ENCODE assay signal across 8 cellular contexts in the genomic region with DNA sequence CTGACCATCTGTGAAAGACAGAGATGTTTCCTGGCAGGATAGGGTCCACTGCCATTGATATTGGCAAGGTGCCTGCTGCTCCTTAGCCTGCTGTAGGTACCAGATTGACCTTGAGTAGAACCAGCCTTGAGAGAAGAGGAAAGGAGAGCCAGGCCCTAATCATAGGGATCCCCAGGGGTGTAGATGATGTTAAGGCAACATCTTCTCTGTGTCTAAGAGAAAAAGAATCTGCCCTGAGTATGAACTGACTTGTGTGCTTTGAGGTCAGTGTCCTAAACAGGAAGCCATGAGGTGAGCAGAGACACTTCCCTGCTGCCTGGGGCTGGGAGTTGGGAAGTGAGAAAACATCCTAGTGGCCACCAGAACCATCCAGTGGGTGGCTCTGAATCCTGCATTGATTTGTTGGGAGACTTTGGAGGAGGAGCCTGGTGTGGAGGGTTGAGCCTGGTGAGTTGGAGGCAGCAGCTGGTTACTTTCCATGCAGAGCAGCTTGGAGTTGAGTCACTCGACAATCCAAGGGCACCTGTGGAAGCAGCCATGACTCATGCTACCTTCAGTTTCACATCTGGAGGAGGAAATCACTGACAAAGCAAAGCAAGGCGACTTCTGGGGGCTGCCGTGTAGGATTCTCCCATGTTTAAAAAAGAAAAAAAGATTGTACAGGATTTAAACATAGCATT. TPM values are rescaled to one million over a fixed set of nuclear protein-coding genes. Genes with fewer than 3 reads are reported as not detected.
A peak's percentile ranks its signal among the peaks of the same experiment; 100 is the strongest.
DNase-seq lines count a peak whose midpoint lies in the region; ATAC-seq, FAIRE-seq and TF ChIP-seq lines count a peak whose summit lies in the region.

No MANE protein-coding gene starts in this region.

- WGBS in A549 (ENCODE audit: missing lambda C conversion rate), result 1% methylated on average over 3 of the region's 3 CpGs
- WGBS in psoas muscle, 3 donors, result 49 to 64% (median 57%) methylated on average over 3 of the region's 3 CpGs

- FAIRE-seq in A549 (lab: Jason Lieb, UNC), result peak; percentile 93

- no peaks in the 10 kb centered on the region for H3K27me3 ChIP-seq in psoas muscle (ENCODE audit: insufficient read depth in 3 of 3, low read length in 2 of 3)

- peaks cover 6% of the 10 kb centered on the region; the same call in 2 of the 3 replicates for H3K9me3 ChIP-seq in A549
- H3K9me3 ChIP-seq in psoas muscle, result no peaks in the 10 kb centered on the region

- intact Hi-C loops in psoas muscle (cut with DNase I), result no loop called here

- CTCF ChIA-PET in A549 (lab: Yijun Ruan, JAX), result interaction anchor here (0.7 to 3.8 kb wide), 6 partner anchors 10 to 114 kb away, joined by 3 to 12 read pairs (median 4); no protein-coding TSS in a partner anchor

- ATAC-seq in A549 (peak; percentile 100), psoas muscle (peak; percentile 82 to 98 (median 87)), HG02588 (IDR thresholded peaks at IDR 0.05; ENCODE audit: unreplicated experiment) (no peak)

- H3K4me2 ChIP-seq in A549, result peak overlapping the region; percentile 72

- TF ChIP-seq CTCF in A549 (IDR thresholded peaks at IDR 0.05), result no peak
- TF ChIP-seq CTCF in fibroblast of pulmonary artery (IDR thresholded peaks at IDR 0.05; ENCODE audit: low read length, missing control alignments), result peak; percentile 29
- TF ChIP-seq CTCF in psoas muscle (IDR thresholded peaks at IDR 0.05), result no peak

- POLR2A ChIA-PET in A549 (lab: Yijun Ruan, JAX), result interaction anchor here (1.0 to 1.1 kb wide), 2 partner anchors 20 to 160 kb away, joined by 3 to 4 read pairs; partner anchors contain the start of gene MARF1

- TF ChIP-seq EP300 in A549 (IDR thresholded peaks at IDR 0.05), result 0 out of 5 replicates have a peak, but pooled peaks of 1 of the 2 experiments have one; percentile 12

- H3K27ac ChIP-seq in A549 (peak overlapping the region; percentile 84 to 86), psoas muscle (no peak overlapping the region)

- H3K4me1 ChIP-seq in A549 (peaks cover 32% of the 10 kb centered on the region), psoas muscle (peaks cover 7% of the 10 kb centered on the region)

- peak; percentile 44 to 48; a peak in 4 of 5 replicates for TF ChIP-seq RAD21 in A549 (conservative IDR thresholded peaks at IDR 0.05 in 1 of 2, IDR thresholded peaks at IDR 0.05 in 1 of 2)

- H3K36me3 ChIP-seq in psoas muscle (ENCODE audit: insufficient read depth in 1 of 2, low read depth in 1 of 2), result no peaks in the 10 kb centered on the region

- TF ChIP-seq POLR2A in A549 (IDR thresholded peaks at IDR 0.05; ENCODE audit: low read length), result no peak

- no peak overlapping the region for H3K4me3 ChIP-seq in A549
- H3K4me3 ChIP-seq in fibroblast of pulmonary artery (replicated peaks; ENCODE audit: low read depth, low read length), result no peak overlapping the region
- H3K4me3 ChIP-seq in psoas muscle, result no peak overlapping the region

- peak; percentile 99 for DNase-seq in A549 (ENCODE audit: low read depth in 1 of 2, low spot score in 1 of 2)
- DNase-seq in HT1080 (ENCODE audit: low read depth), result peak; percentile 99
- DNase-seq in activated CD8-positive, alpha-beta memory T cell treated with anti-CD3 and anti-CD28 coated beads for 24 hours, result peak; percentile 59
- DNase-seq in fibroblast of pulmonary artery (ENCODE audit: low read depth), result peak; percentile 95
- DNase-seq in psoas muscle, result peak in 1 of 2 donors; percentile 65
- DNase-seq in NOMO-1 (lab: John Stamatoyannopoulos, UW; ENCODE audit: unreplicated experiment in 2 of 2), result no peak
- DNase-seq in NCI-H2081 treated with DMSO at 0.1 percent for 48 hours (lab: John Stamatoyannopoulos, UW), result no peak

TF ChIP-seq in A549, 52 proteins besides CTCF, POLR2A, EP300 and RAD21:
- TF ChIP-seq JUNB (IDR thresholded peaks at IDR 0.05) (peak; percentile 74), TP53 (CRISPR knock-in tag; IDR thresholded peaks at IDR 0.05) (no peak), MAFK (IDR thresholded peaks at IDR 0.05; ENCODE audit: partially characterized antibody) (peak; percentile 81), KDM5A (IDR thresholded peaks at IDR 0.05) (no peak), FOSL2 (IDR thresholded peaks at IDR 0.05) (peak; percentile 84; the same call in 1 of the 2 replicates), FOSL2 (CRISPR knock-in tag; IDR thresholded peaks at IDR 0.05) (peak; percentile 99), CEBPB (IDR thresholded peaks at IDR 0.05) (peak in 1 of 2 experiments; percentile 6; a peak in 1 of 4 replicates), JUN (IDR thresholded peaks at IDR 0.05) (peak in 1 of 2 experiments; percentile 58; a peak in 2 of 5 replicates), CHD2 (IDR thresholded peaks at IDR 0.05; ENCODE audit: low read length, partially characterized antibody) (no peak), TFCP2L1 (CRISPR knock-in tag; IDR thresholded peaks at IDR 0.05) (no peak), RARB (CRISPR knock-in tag; IDR thresholded peaks at IDR 0.05) (peak; percentile 62; the same call in 1 of the 2 replicates), SMC3 (IDR thresholded peaks at IDR 0.05) (peak; percentile 40; the same call in 1 of the 3 replicates), CHD4 (IDR thresholded peaks at IDR 0.05; ENCODE audit: borderline replicate concordance) (no peak), GATA3 (IDR thresholded peaks at IDR 0.05; ENCODE audit: borderline replicate concordance) (peak; percentile 62), MAX (IDR thresholded peaks at IDR 0.05) (peak; percentile 61)
- TF ChIP-seq, protein P1, sequence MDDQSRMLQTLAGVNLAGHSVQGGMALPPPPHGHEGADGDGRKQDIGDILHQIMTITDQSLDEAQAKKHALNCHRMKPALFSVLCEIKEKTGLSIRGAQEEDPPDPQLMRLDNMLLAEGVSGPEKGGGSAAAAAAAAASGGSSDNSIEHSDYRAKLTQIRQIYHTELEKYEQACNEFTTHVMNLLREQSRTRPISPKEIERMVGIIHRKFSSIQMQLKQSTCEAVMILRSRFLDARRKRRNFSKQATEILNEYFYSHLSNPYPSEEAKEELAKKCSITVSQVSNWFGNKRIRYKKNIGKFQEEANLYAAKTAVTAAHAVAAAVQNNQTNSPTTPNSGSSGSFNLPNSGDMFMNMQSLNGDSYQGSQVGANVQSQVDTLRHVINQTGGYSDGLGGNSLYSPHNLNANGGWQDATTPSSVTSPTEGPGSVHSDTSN (IDR thresholded peaks at IDR 0.05), result peak; percentile 62; the same call in 1 of the 2 replicates
- TF ChIP-seq, protein P2, sequence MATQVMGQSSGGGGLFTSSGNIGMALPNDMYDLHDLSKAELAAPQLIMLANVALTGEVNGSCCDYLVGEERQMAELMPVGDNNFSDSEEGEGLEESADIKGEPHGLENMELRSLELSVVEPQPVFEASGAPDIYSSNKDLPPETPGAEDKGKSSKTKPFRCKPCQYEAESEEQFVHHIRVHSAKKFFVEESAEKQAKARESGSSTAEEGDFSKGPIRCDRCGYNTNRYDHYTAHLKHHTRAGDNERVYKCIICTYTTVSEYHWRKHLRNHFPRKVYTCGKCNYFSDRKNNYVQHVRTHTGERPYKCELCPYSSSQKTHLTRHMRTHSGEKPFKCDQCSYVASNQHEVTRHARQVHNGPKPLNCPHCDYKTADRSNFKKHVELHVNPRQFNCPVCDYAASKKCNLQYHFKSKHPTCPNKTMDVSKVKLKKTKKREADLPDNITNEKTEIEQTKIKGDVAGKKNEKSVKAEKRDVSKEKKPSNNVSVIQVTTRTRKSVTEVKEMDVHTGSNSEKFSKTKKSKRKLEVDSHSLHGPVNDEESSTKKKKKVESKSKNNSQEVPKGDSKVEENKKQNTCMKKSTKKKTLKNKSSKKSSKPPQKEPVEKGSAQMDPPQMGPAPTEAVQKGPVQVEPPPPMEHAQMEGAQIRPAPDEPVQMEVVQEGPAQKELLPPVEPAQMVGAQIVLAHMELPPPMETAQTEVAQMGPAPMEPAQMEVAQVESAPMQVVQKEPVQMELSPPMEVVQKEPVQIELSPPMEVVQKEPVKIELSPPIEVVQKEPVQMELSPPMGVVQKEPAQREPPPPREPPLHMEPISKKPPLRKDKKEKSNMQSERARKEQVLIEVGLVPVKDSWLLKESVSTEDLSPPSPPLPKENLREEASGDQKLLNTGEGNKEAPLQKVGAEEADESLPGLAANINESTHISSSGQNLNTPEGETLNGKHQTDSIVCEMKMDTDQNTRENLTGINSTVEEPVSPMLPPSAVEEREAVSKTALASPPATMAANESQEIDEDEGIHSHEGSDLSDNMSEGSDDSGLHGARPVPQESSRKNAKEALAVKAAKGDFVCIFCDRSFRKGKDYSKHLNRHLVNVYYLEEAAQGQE (IDR thresholded peaks at IDR 0.05), result no peak
- TF ChIP-seq, protein P3, sequence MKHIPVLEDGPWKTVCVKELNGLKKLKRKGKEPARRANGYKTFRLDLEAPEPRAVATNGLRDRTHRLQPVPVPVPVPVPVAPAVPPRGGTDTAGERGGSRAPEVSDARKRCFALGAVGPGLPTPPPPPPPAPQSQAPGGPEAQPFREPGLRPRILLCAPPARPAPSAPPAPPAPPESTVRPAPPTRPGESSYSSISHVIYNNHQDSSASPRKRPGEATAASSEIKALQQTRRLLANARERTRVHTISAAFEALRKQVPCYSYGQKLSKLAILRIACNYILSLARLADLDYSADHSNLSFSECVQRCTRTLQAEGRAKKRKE (CRISPR knock-in tag; IDR thresholded peaks at IDR 0.05; ENCODE audit: low read depth), result peak; percentile 84; the same call in 1 of the 2 replicates

RNA-seq across cellular contexts. Expression of gene BMERB1, which starts 47.8 kb away (rescaled TPM):
- polyA plus RNA-seq in A549 (2011; rRNA removed) (44.7 and 45.2 TPM in 2 replicates), A549 (2017; fragmentation: RNase III; extraction: RNeasy Plus Mini Kit Qiagen cat#74134 plus additional on column Dnase treatment) (34.8 to 48.9 TPM (median 47.3 TPM) in 3 replicates), psoas muscle (10 to 100 TPM; 26.6 to 83.8 (median 38.3) TPM)
- polyA plus RNA-seq in A549 (2012; cell fraction: cytosol; rRNA removed), result 27.1 and 31.5 TPM in 2 replicates
- polyA plus RNA-seq in A549 (2012; cell fraction: nucleus; rRNA removed), result 21.0 and 21.6 TPM in 2 replicates
- 34.4 and 40.5 TPM in 2 replicates for polyA minus RNA-seq in A549 (2011; rRNA and poly(A)+ RNA removed)
- 5.5 and 10.3 TPM in 2 replicates for total RNA-seq in HT1080 (2014; rRNA removed; shearing (Covaris generic))
- 7.0 and 9.0 TPM in 2 replicates for polyA plus RNA-seq in HT1080 (2015; cell fraction: cytosol; rRNA removed)
- polyA plus RNA-seq in HT1080 (2015; cell fraction: nucleus; rRNA removed), result 4.1 and 5.6 TPM in 2 replicates
- 100 to 1,000 TPM in 2 of 4 donors, 10 to 100 TPM in 2; 31.3 to 133 (median 84.6) TPM for total RNA-seq in psoas muscle

Comparison
In these comparisons a context has a peak if more than half of its experiments do, and no peak if none do; other contexts are left out.
1. DNase-seq: peak in A549 (2 of 2), HT1080 (single experiment), activated CD8-positive, alpha-beta memory T cell treated with anti-CD3 and anti-CD28 coated beads for 24 hours (single experiment) and fibroblast of pulmonary artery (single experiment); none in NOMO-1 (0 of 2) and NCI-H2081 treated with DMSO at 0.1 percent for 48 hours (single experiment).